Comparison of ENCODE assay signal across 11 cellular contexts in the genomic region with DNA sequence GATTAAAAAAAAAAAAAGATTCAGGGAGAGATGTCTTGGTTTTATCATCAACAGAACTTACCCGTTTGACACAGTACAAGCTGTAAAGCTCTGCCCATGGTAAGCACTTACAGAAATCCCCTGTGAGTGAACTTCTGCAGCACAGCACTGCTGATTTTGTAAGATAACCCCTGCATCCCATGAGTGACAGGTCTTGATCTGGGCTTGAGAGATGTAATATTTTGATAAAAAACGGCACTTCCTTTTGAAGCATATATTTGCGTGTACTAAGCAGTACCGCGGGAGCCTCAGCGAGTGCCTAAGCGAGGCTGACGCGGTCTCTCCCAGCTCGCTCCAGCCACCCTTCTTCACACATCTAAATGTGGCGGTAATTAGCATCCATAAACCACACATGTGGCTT. TPM values are rescaled to one million over a fixed set of nuclear protein-coding genes. Genes with fewer than 3 reads are reported as not detected.
DNase-seq lines count a peak whose midpoint lies in the region; ATAC-seq and TF ChIP-seq lines count a peak whose summit lies in the region.
"Had no signal": no experiment of that assay in that cellular context is flagged by ENCODE, and none has a peak within 500 bp of the region (broad histone marks: within the 10 kb centered on the region; RNA-seq: fewer than 3 reads in every experiment).

No MANE protein-coding gene starts in this region.

- H3K4me1 ChIP-seq in CD4-positive, CD25-positive, alpha-beta regulatory T cell (ENCODE audit: control insufficient read depth, insufficient read depth, low read length, poor library complexity, severe bottlenecking): peaks cover 40% of the 10 kb centered on the region
- H3K4me1 ChIP-seq in spleen: peaks cover 5 to 94% (median 31%) of the 10 kb centered on the region in 6 donors

- no peaks in the 10 kb centered on the region for H3K9me3 ChIP-seq in CD4-positive, CD25-positive, alpha-beta regulatory T cell (ENCODE audit: control insufficient read depth in 2 of 2, low read length in 2 of 2)
- H3K9me3 ChIP-seq in spleen (no peaks in the 10 kb centered on the region), WERI-Rb-1 (ENCODE audit: severe bottlenecking) (no peaks in the 10 kb centered on the region)
- H3K9me3 ChIP-seq: body of pancreas had no signal

- H3K9me3 Mint-ChIP-seq in CD4-positive, CD25-positive, alpha-beta regulatory T cell: no peaks in the 10 kb centered on the region

- ATAC-seq in CD4-positive, CD25-positive, alpha-beta regulatory T cell (ENCODE audit: low read depth in 2 of 2): peak; percentile 87 to 91
- ATAC-seq in HG02885 (IDR thresholded peaks at IDR 0.05; ENCODE audit: poor library complexity, unreplicated experiment) (no peak), SK-N-SH treated with all-trans-retinoic acid at 6 μM for 48 hours (no peak)
- ATAC-seq: body of pancreas had no signal

- H3K27me3 Mint-ChIP-seq in CD4-positive, CD25-positive, alpha-beta regulatory T cell: no peaks in the 10 kb centered on the region

- peak; percentile 34 to 82 (median 68) for DNase-seq in CD4-positive, CD25-positive, alpha-beta regulatory T cell
- DNase-seq in activated effector memory CD4-positive, alpha-beta T cell treated with Interleukin-2 at 50 U/mL for 16 hours: peak; percentile 47
- DNase-seq in spleen (no peak), WERI-Rb-1 (no peak), dermis blood vessel endothelial cell (no peak)
- DNase-seq: NCI-H446 had no signal

- 46 to 75% (median 54%) methylated on average over 11 of the region's 11 CpGs for WGBS in spleen, 5 donors

- no peak for TF ChIP-seq POLR2A in spleen (IDR thresholded peaks at IDR 0.05)

- peak overlapping the region; percentile 65 to 87 (median 82) for H3K4me3 Mint-ChIP-seq in CD4-positive, CD25-positive, alpha-beta regulatory T cell

- intact Hi-C loops in spleen (cut with DNase I; ENCODE audit: low total_unique reads): no loop called here

- H3K36me3 ChIP-seq in CD4-positive, CD25-positive, alpha-beta regulatory T cell (ENCODE audit: control insufficient read depth, insufficient read depth, low read length): no peaks in the 10 kb centered on the region
- H3K36me3 ChIP-seq in spleen: peaks cover 0 to 41% (median 0%) of the 10 kb centered on the region in 6 donors
- no peaks in the 10 kb centered on the region for H3K36me3 ChIP-seq in WERI-Rb-1

- H3K27me3 ChIP-seq in CD4-positive, CD25-positive, alpha-beta regulatory T cell (ENCODE audit: control insufficient read depth, insufficient read depth, low read length): no peaks in the 10 kb centered on the region
- H3K27me3 ChIP-seq in spleen (replicated peaks in 1 of 7) (no peaks in the 10 kb centered on the region), WERI-Rb-1 (ENCODE audit: insufficient read depth, low read depth, severe bottlenecking) (no peaks in the 10 kb centered on the region)
- H3K27me3 ChIP-seq: body of pancreas had no signal

- peaks cover 38 to 68% (median 55%) of the 10 kb centered on the region in 4 donors for H3K4me1 Mint-ChIP-seq in CD4-positive, CD25-positive, alpha-beta regulatory T cell

- no peak for TF ChIP-seq CTCF in VCaP (conservative IDR thresholded peaks at IDR 0.05)
- TF ChIP-seq CTCF in spleen (IDR thresholded peaks at IDR 0.05 in 8 of 11, conservative IDR thresholded peaks at IDR 0.05 in 3 of 11): no peak
- no peak for TF ChIP-seq CTCF in WERI-Rb-1 (IDR thresholded peaks at IDR 0.05; ENCODE audit: low read depth, low read length)

- H3K4me3 ChIP-seq in CD4-positive, CD25-positive, alpha-beta regulatory T cell (ENCODE audit: low read depth, low read length): peak overlapping the region; percentile 80
- H3K4me3 ChIP-seq in spleen: peak overlapping the region in 1 of 8 donors; percentile 16
- H3K4me3 ChIP-seq in WERI-Rb-1 (ENCODE audit: low read depth, low read length): no peak overlapping the region
- H3K4me3 ChIP-seq: body of pancreas had no signal

- H3K27ac Mint-ChIP-seq in CD4-positive, CD25-positive, alpha-beta regulatory T cell: peak overlapping the region; percentile 88 to 98 (median 93)

- peaks cover 12% of the 10 kb centered on the region for H3K36me3 Mint-ChIP-seq in CD4-positive, CD25-positive, alpha-beta regulatory T cell

- peak overlapping the region; percentile 77 for H3K27ac ChIP-seq in CD4-positive, CD25-positive, alpha-beta regulatory T cell (ENCODE audit: insufficient read depth, low read length, poor library complexity, severe bottlenecking)
- H3K27ac ChIP-seq in VCaP (peak overlapping the region; percentile 77), spleen (peak overlapping the region in 7 of 8 donors; percentile 5 to 78 (median 54)), WERI-Rb-1 (no peak overlapping the region)
- H3K27ac ChIP-seq: body of pancreas had no signal

TF ChIP-seq in SK-N-SH treated with all-trans-retinoic acid at 6 μM for 48 hours, 23 proteins besides CTCF, POLR2A, EP300 and RAD21 (continues in another document):
- TF ChIP-seq TOX (CRISPR knock-in tag; IDR thresholded peaks at IDR 0.05; ENCODE audit: borderline replicate concordance) (no peak), RARB (CRISPR knock-in tag; IDR thresholded peaks at IDR 0.05) (no peak), ARNTL (CRISPR knock-in tag; IDR thresholded peaks at IDR 0.05; ENCODE audit: borderline replicate concordance, low read depth) (no peak), TCF4 (CRISPR knock-in tag; IDR thresholded peaks at IDR 0.05; ENCODE audit: borderline replicate concordance) (no peak), ZFP30 (CRISPR knock-in tag; IDR thresholded peaks at IDR 0.05) (no peak), CSDC2 (CRISPR knock-in tag; IDR thresholded peaks at IDR 0.05) (no peak), BACH2 (CRISPR knock-in tag; IDR thresholded peaks at IDR 0.05; ENCODE audit: borderline replicate concordance) (no peak), ESRRG (CRISPR knock-in tag; IDR thresholded peaks at IDR 0.05) (no peak)
- TF ChIP-seq, protein P1, sequence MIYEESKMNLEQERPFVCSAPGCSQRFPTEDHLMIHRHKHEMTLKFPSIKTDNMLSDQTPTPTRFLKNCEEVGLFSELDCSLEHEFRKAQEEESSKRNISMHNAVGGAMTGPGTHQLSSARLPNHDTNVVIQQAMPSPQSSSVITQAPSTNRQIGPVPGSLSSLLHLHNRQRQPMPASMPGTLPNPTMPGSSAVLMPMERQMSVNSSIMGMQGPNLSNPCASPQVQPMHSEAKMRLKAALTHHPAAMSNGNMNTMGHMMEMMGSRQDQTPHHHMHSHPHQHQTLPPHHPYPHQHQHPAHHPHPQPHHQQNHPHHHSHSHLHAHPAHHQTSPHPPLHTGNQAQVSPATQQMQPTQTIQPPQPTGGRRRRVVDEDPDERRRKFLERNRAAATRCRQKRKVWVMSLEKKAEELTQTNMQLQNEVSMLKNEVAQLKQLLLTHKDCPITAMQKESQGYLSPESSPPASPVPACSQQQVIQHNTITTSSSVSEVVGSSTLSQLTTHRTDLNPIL (CRISPR knock-in tag; IDR thresholded peaks at IDR 0.05; ENCODE audit: low read depth): no peak
- TF ChIP-seq, protein P2, sequence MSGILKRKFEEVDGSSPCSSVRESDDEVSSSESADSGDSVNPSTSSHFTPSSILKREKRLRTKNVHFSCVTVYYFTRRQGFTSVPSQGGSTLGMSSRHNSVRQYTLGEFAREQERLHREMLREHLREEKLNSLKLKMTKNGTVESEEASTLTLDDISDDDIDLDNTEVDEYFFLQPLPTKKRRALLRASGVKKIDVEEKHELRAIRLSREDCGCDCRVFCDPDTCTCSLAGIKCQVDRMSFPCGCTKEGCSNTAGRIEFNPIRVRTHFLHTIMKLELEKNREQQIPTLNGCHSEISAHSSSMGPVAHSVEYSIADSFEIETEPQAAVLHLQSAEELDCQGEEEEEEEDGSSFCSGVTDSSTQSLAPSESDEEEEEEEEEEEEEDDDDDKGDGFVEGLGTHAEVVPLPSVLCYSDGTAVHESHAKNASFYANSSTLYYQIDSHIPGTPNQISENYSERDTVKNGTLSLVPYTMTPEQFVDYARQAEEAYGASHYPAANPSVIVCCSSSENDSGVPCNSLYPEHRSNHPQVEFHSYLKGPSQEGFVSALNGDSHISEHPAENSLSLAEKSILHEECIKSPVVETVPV (CRISPR knock-in tag; IDR thresholded peaks at IDR 0.05): no peak
- TF ChIP-seq, protein P3, sequence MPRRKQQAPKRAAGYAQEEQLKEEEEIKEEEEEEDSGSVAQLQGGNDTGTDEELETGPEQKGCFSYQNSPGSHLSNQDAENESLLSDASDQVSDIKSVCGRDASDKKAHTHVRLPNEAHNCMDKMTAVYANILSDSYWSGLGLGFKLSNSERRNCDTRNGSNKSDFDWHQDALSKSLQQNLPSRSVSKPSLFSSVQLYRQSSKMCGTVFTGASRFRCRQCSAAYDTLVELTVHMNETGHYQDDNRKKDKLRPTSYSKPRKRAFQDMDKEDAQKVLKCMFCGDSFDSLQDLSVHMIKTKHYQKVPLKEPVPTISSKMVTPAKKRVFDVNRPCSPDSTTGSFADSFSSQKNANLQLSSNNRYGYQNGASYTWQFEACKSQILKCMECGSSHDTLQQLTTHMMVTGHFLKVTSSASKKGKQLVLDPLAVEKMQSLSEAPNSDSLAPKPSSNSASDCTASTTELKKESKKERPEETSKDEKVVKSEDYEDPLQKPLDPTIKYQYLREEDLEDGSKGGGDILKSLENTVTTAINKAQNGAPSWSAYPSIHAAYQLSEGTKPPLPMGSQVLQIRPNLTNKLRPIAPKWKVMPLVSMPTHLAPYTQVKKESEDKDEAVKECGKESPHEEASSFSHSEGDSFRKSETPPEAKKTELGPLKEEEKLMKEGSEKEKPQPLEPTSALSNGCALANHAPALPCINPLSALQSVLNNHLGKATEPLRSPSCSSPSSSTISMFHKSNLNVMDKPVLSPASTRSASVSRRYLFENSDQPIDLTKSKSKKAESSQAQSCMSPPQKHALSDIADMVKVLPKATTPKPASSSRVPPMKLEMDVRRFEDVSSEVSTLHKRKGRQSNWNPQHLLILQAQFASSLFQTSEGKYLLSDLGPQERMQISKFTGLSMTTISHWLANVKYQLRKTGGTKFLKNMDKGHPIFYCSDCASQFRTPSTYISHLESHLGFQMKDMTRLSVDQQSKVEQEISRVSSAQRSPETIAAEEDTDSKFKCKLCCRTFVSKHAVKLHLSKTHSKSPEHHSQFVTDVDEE (CRISPR knock-in tag; IDR thresholded peaks at IDR 0.05): no peak

RNA-seq across cellular contexts. Expression of a gene that starts 50.5 kb away (rescaled TPM):
- total RNA-seq in CD4-positive, CD25-positive, alpha-beta regulatory T cell: 146 TPM
- polyA plus RNA-seq in CD4-positive, CD25-positive, alpha-beta regulatory T cell: 10 to 100 TPM; 30.4 to 40.6 (median 34.1) TPM
- total RNA-seq in spleen: 100 to 1,000 TPM in 1 of 7 donors, 10 to 100 TPM in 6; 79.1 to 132 (median 86.4) TPM
- polyA plus RNA-seq in spleen: 10 to 100 TPM; 17.5 to 33.3 (median 27.8) TPM
- not detected in 2 replicates for total RNA-seq in dermis blood vessel endothelial cell

RNA-seq across cellular contexts. Expression of a gene that starts 54.4 kb away (rescaled TPM):
- not detected for total RNA-seq in CD4-positive, CD25-positive, alpha-beta regulatory T cell
- polyA plus RNA-seq in CD4-positive, CD25-positive, alpha-beta regulatory T cell: not detected
- total RNA-seq in spleen (under 1 TPM in 3 of 7 donors, not detected in 4; 0.16 to 0.46 (median 0.17) TPM), dermis blood vessel endothelial cell (not detected in 2 replicates)
- polyA plus RNA-seq in spleen: under 1 TPM; 0.22 to 0.29 (median 0.24) TPM
- total RNA-seq: body of pancreas, posterior vena cava had no signal

Comparison
In these comparisons a context has a peak if more than half of its experiments do, and no peak if none do; other contexts are left out.
1. ATAC-seq: peak in CD4-positive, CD25-positive, alpha-beta regulatory T cell (2 of 2); none in HG02885 (single experiment) and SK-N-SH treated with all-trans-retinoic acid at 6 μM for 48 hours (single experiment).
2. DNase-seq: peak in CD4-positive, CD25-positive, alpha-beta regulatory T cell (3 of 3) and activated effector memory CD4-positive, alpha-beta T cell treated with Interleukin-2 at 50 U/mL for 16 hours (single experiment); none in spleen (single experiment), WERI-Rb-1 (single experiment) and dermis blood vessel endothelial cell (single experiment).
3. RNA of a gene that starts 50.5 kb away (total RNA-seq): 146 TPM in CD4-positive, CD25-positive, alpha-beta regulatory T cell (single experiment) and 79.1 to 132 TPM in spleen; not detected in dermis blood vessel endothelial cell; every median in the first group is over 10 times any median in the second.